1 cellular context compared by ENCODE assay signal in genomic region chr2:127425540-127426490, GRCh38.
TF ChIP-seq lines count a peak whose summit lies in the region.

No MANE protein-coding gene starts in this region.

TF ChIP-seq in H1, 55 proteins besides CTCF, POLR2A, EP300 and RAD21 (continued from another document):
- 0 out of 4 replicates have a peak, but pooled peaks of 1 of the 2 experiments have one; percentile 42 for TF ChIP-seq HDAC2 (IDR thresholded peaks at IDR 0.05; ENCODE audit: borderline replicate concordance in 1 of 2, low read depth in 2 of 2, low read length in 2 of 2)
- TF ChIP-seq GTF2F1 (IDR thresholded peaks at IDR 0.05; ENCODE audit: borderline replicate concordance, low read depth, low read length) = no peak
